10 cellular contexts compared by ENCODE assay signal in genomic region chr2:96156926-96157648, GRCh38. TPM values are rescaled to one million over a fixed set of nuclear protein-coding genes. Genes with fewer than 3 reads are reported as not detected.
DNase-seq lines count a peak whose midpoint lies in the region; ATAC-seq, FAIRE-seq and TF ChIP-seq lines count a peak whose summit lies in the region.
"Had no signal": no experiment of that assay in that cellular context is flagged by ENCODE, and none has a peak within 500 bp of the region (broad histone marks: within the 10 kb centered on the region; RNA-seq: fewer than 3 reads in every experiment).

No MANE protein-coding gene starts in this region.

- no peak for FAIRE-seq in GM19239 (lab: Jason Lieb, UNC)

- DNase-seq in CD14-positive monocyte (ENCODE audit: low spot score) (no peak), NCI-H2107 (lab: John Stamatoyannopoulos, UW) (no peak), HT-29 (ENCODE audit: low spot score) (no peak), iPS-NIHi11 (ENCODE audit: low spot score) (no peak), GM19239 (ENCODE audit: insufficient read length, low spot score) (no peak)

- H3K9me3 Mint-ChIP-seq in CD14-positive monocyte, result peaks cover 0 to 4% (median 0%) of the 10 kb centered on the region in 7 donors
- H3K9me3 Mint-ChIP-seq in activated T-helper 17 cell treated with anti-CD3 and anti-CD28 coated beads, Interleukin-2, amount 50 U/mL, for 72 hours, result no peaks in the 10 kb centered on the region

- H3K4me1 Mint-ChIP-seq in CD14-positive monocyte, result peaks cover 29% of the 10 kb centered on the region
- peaks cover 44% of the 10 kb centered on the region for H3K4me1 Mint-ChIP-seq in activated T-helper 17 cell treated with anti-CD3 and anti-CD28 coated beads, Interleukin-2, amount 50 U/mL, for 72 hours

- intact Hi-C loops in CD14-positive monocyte (cut with micrococcal nuclease), result no loop called here

- peak; percentile 48 for ATAC-seq in GM19025 (IDR thresholded peaks at IDR 0.05; ENCODE audit: low read depth, unreplicated experiment)
- peak; percentile 35 for ATAC-seq in HG03064 (IDR thresholded peaks at IDR 0.05; ENCODE audit: low read depth, unreplicated experiment)
- peak; percentile 6 for ATAC-seq in activated T-helper 17 cell treated with anti-CD3 and anti-CD28 coated beads, Interleukin-2, amount 50 U/mL, for 72 hours (replicated peaks)

- no peaks in the 10 kb centered on the region for H3K36me3 Mint-ChIP-seq in CD14-positive monocyte
- H3K36me3 Mint-ChIP-seq in activated T-helper 17 cell treated with anti-CD3 and anti-CD28 coated beads, Interleukin-2, amount 50 U/mL, for 72 hours (ENCODE audit: low read depth), result peaks cover 11% of the 10 kb centered on the region

- H3K4me3 Mint-ChIP-seq in CD14-positive monocyte, result no peak overlapping the region
- peak overlapping the region; percentile 87 for H3K4me3 Mint-ChIP-seq in activated T-helper 17 cell treated with anti-CD3 and anti-CD28 coated beads, Interleukin-2, amount 50 U/mL, for 72 hours

- H3K27ac Mint-ChIP-seq in CD14-positive monocyte, result peak overlapping the region; percentile 57 to 88 (median 85)
- H3K27ac Mint-ChIP-seq in activated T-helper 17 cell treated with anti-CD3 and anti-CD28 coated beads, Interleukin-2, amount 50 U/mL, for 72 hours, result peak overlapping the region; percentile 98

- no peak for TF ChIP-seq CTCF in CD14-positive monocyte (IDR thresholded peaks at IDR 0.05)

- peaks cover 2 to 6% (median 3%) of the 10 kb centered on the region in 3 donors for H3K27me3 Mint-ChIP-seq in CD14-positive monocyte (ENCODE audit: low read depth in 3 of 3)
- H3K27me3 Mint-ChIP-seq in activated T-helper 17 cell treated with anti-CD3 and anti-CD28 coated beads, Interleukin-2, amount 50 U/mL, for 72 hours, result no peaks in the 10 kb centered on the region

RNA-seq across cellular contexts. Expression of gene DUSP2, which starts 11.8 kb away (rescaled TPM):
- polyA plus RNA-seq in CD14-positive monocyte, result 10 to 100 TPM; 48.4 to 66.1 TPM
- 100 to 1,000 TPM in 1 of 2 donors, 10 to 100 TPM in 1; 82.0 to 379 TPM for total RNA-seq in activated T-helper 17 cell treated with anti-CD3 and anti-CD28 coated beads, Interleukin-2, amount 50 U/mL, for 72 hours
- total RNA-seq in HT-29 (2014; rRNA removed; shearing (Covaris generic)), result 73.5 and 75.7 TPM in 2 replicates

RNA-seq across cellular contexts. Expression of gene ASTL, which starts 18.8 kb away (rescaled TPM):
- polyA plus RNA-seq in CD14-positive monocyte, result not detected
- 1 to 10 TPM in 1 of 2 donors, under 1 TPM in 1; 0.93 to 6.9 TPM for total RNA-seq in activated T-helper 17 cell treated with anti-CD3 and anti-CD28 coated beads, Interleukin-2, amount 50 U/mL, for 72 hours
- 0.18 and 2.5 TPM in 2 replicates for total RNA-seq in HT-29 (2014; rRNA removed; shearing (Covaris generic))
- total RNA-seq: renal cortical epithelial cell had no signal

RNA-seq across cellular contexts. Expression of gene ADRA2B, which starts 40.7 kb away (rescaled TPM):
- not detected for polyA plus RNA-seq in CD14-positive monocyte
- 1 to 10 TPM in 1 of 2 donors, under 1 TPM in 1; 0.09 to 1.3 TPM for total RNA-seq in activated T-helper 17 cell treated with anti-CD3 and anti-CD28 coated beads, Interleukin-2, amount 50 U/mL, for 72 hours
- 0.46 TPM in 1 of 2 replicates, not detected in the other for total RNA-seq in HT-29 (2014; rRNA removed; shearing (Covaris generic))
- total RNA-seq: M059J, renal cortical epithelial cell had no signal

RNA-seq across cellular contexts. Expression of gene STARD7, which starts 51.5 kb away (rescaled TPM):
- polyA plus RNA-seq in CD14-positive monocyte, result 100 to 1,000 TPM; 172 to 179 TPM
- 100 to 1,000 TPM; 140 to 190 TPM for total RNA-seq in activated T-helper 17 cell treated with anti-CD3 and anti-CD28 coated beads, Interleukin-2, amount 50 U/mL, for 72 hours
- total RNA-seq in HT-29 (2014; rRNA removed; shearing (Covaris generic)), result 133 and 166 TPM in 2 replicates
